In genomic region chr1:47332779-47333577, GRCh38 we compare ENCODE assay signal across 8 cellular contexts. TPM values are rescaled to one million over a fixed set of nuclear protein-coding genes. Genes with fewer than 3 reads are reported as not detected.
DNase-seq lines count a peak whose midpoint lies in the region; ATAC-seq, FAIRE-seq and TF ChIP-seq lines count a peak whose summit lies in the region.

No MANE protein-coding gene starts in this region.

- no peaks in the 10 kb centered on the region for H3K36me3 ChIP-seq in right atrium auricular region
- no peaks in the 10 kb centered on the region for H3K36me3 ChIP-seq in mucosa of descending colon (ENCODE audit: low read depth)

- H3K9me3 ChIP-seq in right atrium auricular region (no peaks in the 10 kb centered on the region), mucosa of descending colon (no peaks in the 10 kb centered on the region)

- FAIRE-seq in RCC 7860 (lab: Jason Lieb, UNC), result no peak

- no peak for TF ChIP-seq CTCF in right atrium auricular region (IDR thresholded peaks at IDR 0.05)
- no peak for TF ChIP-seq CTCF in mucosa of descending colon (IDR thresholded peaks at IDR 0.05)

- ATAC-seq in left cardiac atrium, result no peak
- no peak for ATAC-seq in mucosa of descending colon

- H3K27me3 ChIP-seq in right atrium auricular region, result no peaks in the 10 kb centered on the region

- H3K4me1 ChIP-seq in right atrium auricular region (peaks cover 0 to 25% of the 10 kb centered on the region in 2 donors), mucosa of descending colon (ENCODE audit: low read depth) (peaks cover 38% of the 10 kb centered on the region)

- no peak for DNase-seq in right atrium auricular region (ENCODE audit: low spot score)
- no peak for DNase-seq in left cardiac atrium
- DNase-seq in mucosa of descending colon, result peak in 2 of 3 donors; percentile 49 to 62
- no peak for DNase-seq in HK-2 (ENCODE audit: unreplicated experiment)
- no peak for DNase-seq in cerebellum (ENCODE audit: low spot score)
- DNase-seq in RCC 7860 (ENCODE audit: low spot score), result no peak
- no peak for DNase-seq in NCI-H82 (lab: John Stamatoyannopoulos, UW)

- H3K4me3 ChIP-seq in right atrium auricular region (peak overlapping the region; percentile 97 to 98), mucosa of descending colon (peak overlapping the region; percentile 96)

- peak overlapping the region; percentile 97 to 99 for H3K27ac ChIP-seq in right atrium auricular region
- peak overlapping the region; percentile 97 for H3K27ac ChIP-seq in cingulate gyrus (ENCODE audit: low read depth, low read length)

- intact Hi-C loops in left cardiac atrium (cut with DNase I) (no loop called here), mucosa of descending colon (cut with DNase I, micrococcal nuclease) (no loop called here)

RNA-seq across cellular contexts. Expression of gene CMPK1, which starts 0.6 kb away (rescaled TPM):
- total RNA-seq in right atrium auricular region (10 to 100 TPM; 51.4 to 72.3 TPM), left cardiac atrium (10 to 100 TPM; 77.9 to 92.7 TPM), mucosa of descending colon (100 to 1,000 TPM; 159 to 226 (median 223) TPM), cerebellum (91.1 TPM)

RNA-seq across cellular contexts. Expression of gene STIL, which starts 19.0 kb away (rescaled TPM):
- total RNA-seq in right atrium auricular region, result under 1 TPM; 0.31 to 0.52 TPM
- 1 to 10 TPM in 1 of 2 donors, under 1 TPM in 1; 0.81 to 1.4 TPM for total RNA-seq in left cardiac atrium
- total RNA-seq in mucosa of descending colon, result 10 to 100 TPM in 1 of 3 donors, 1 to 10 TPM in 2; 4.8 to 13.1 (median 9.6) TPM
- total RNA-seq in cerebellum, result 10.9 TPM

Comparison
In these comparisons a context has a peak if more than half of its experiments do, and no peak if none do; other contexts are left out.
1. DNase-seq: peak in mucosa of descending colon (2 of 3); none in right atrium auricular region (single experiment), left cardiac atrium (single experiment), HK-2 (single experiment), cerebellum (single experiment), RCC 7860 (single experiment) and NCI-H82 (single experiment).